Comparison of ENCODE assay signal across 9 cellular contexts in genomic region chr15:80436511-80437307, GRCh38. TPM values are rescaled to one million over a fixed set of nuclear protein-coding genes. Genes with fewer than 3 reads are reported as not detected.
DNase-seq lines count a peak whose midpoint lies in the region; ATAC-seq, FAIRE-seq and TF ChIP-seq lines count a peak whose summit lies in the region.
"Had no signal": no experiment of that assay in that cellular context is flagged by ENCODE, and none has a peak within 500 bp of the region (broad histone marks: within the 10 kb centered on the region; RNA-seq: fewer than 3 reads in every experiment).

No MANE protein-coding gene starts in this region.

- intact Hi-C loops in activated CD4-positive, alpha-beta T cell treated with anti-CD3 and anti-CD28 coated beads for 36 hours (cut with DNase I, micrococcal nuclease): no loop called here

- no peak overlapping the region for H3K27ac Mint-ChIP-seq in activated CD4-positive, alpha-beta T cell treated with anti-CD3 and anti-CD28 coated beads for 36 hours

- H3K36me3 Mint-ChIP-seq in activated CD4-positive, alpha-beta T cell treated with anti-CD3 and anti-CD28 coated beads for 36 hours (ENCODE audit: low read depth): no peaks in the 10 kb centered on the region

- TF ChIP-seq POLR2A in suprapubic skin (IDR thresholded peaks at IDR 0.05): no peak

- TF ChIP-seq CTCF in bronchial epithelial cell (IDR thresholded peaks at IDR 0.05; ENCODE audit: insufficient read depth, low read length, severe bottlenecking) (no peak), omental fat pad (IDR thresholded peaks at IDR 0.05) (no peak), suprapubic skin (IDR thresholded peaks at IDR 0.05) (no peak)

- H3K9me3 ChIP-seq in suprapubic skin: no peaks in the 10 kb centered on the region

- peaks cover 2% of the 10 kb centered on the region for H3K4me1 Mint-ChIP-seq in activated CD4-positive, alpha-beta T cell treated with anti-CD3 and anti-CD28 coated beads for 36 hours

- H3K27me3 Mint-ChIP-seq in activated CD4-positive, alpha-beta T cell treated with anti-CD3 and anti-CD28 coated beads for 36 hours: peaks cover 23% of the 10 kb centered on the region

- no peak for TF ChIP-seq EP300 in suprapubic skin (IDR thresholded peaks at IDR 0.05)

- 85% methylated on average over 13 of the region's 13 CpGs for whole genome bisulfite sequencing in suprapubic skin

- H3K4me3 Mint-ChIP-seq in activated CD4-positive, alpha-beta T cell treated with anti-CD3 and anti-CD28 coated beads for 36 hours: no peak overlapping the region

- POLR2A ChIA-PET in activated CD4-positive, alpha-beta T cell treated with anti-CD3 and anti-CD28 coated beads for 36 hours (lab: Charles Lee): no interaction called here

- peak; percentile 69 for ATAC-seq in activated CD4-positive, alpha-beta T cell treated with anti-CD3 and anti-CD28 coated beads for 36 hours
- peak; percentile 63 for ATAC-seq in omental fat pad (ENCODE audit: low FRiP score)

- no peak overlapping the region for H3K27ac ChIP-seq in suprapubic skin

- H3K36me3 ChIP-seq in bronchial epithelial cell (ENCODE audit: control insufficient read depth, insufficient read depth, low read length) (no peaks in the 10 kb centered on the region), suprapubic skin (no peaks in the 10 kb centered on the region)

- H3K4me3 ChIP-seq in bronchial epithelial cell (ENCODE audit: low read depth, low read length) (no peak overlapping the region), suprapubic skin (no peak overlapping the region)

- H3K27me3 ChIP-seq in bronchial epithelial cell (ENCODE audit: control insufficient read depth, insufficient read depth, low read length) (no peaks in the 10 kb centered on the region), suprapubic skin (no peaks in the 10 kb centered on the region)

- DNase-seq in activated CD4-positive, alpha-beta T cell treated with anti-CD3 and anti-CD28 coated beads for 36 hours: peak; percentile 36
- no peak for DNase-seq in activated CD4-positive, alpha-beta T cell treated with anti-CD3 and anti-CD28 coated beads, Interleukin-2, amount 50 U/mL, for 1 hour
- peak; percentile 49 for DNase-seq in LHCN-M2 (ENCODE audit: low read depth)
- peak; percentile 92 for DNase-seq in bronchial epithelial cell (ENCODE audit: low read depth)
- no peak for DNase-seq in omental fat pad (ENCODE audit: low spot score)
- no peak for DNase-seq in NCI-H446 treated with DMSO at 0.1 percent for 48 hours (lab: John Stamatoyannopoulos, UW)
- no peak for DNase-seq in suprapubic skin (ENCODE audit: low spot score in 2 of 2)
- DNase-seq in SIG-M5 (lab: John Stamatoyannopoulos, UW): no peak
- DNase-seq: NCI-H1105 had no signal

- H3K9me3 Mint-ChIP-seq in activated CD4-positive, alpha-beta T cell treated with anti-CD3 and anti-CD28 coated beads for 36 hours (ENCODE audit: low read depth): no peaks in the 10 kb centered on the region

- peak; percentile 97 for FAIRE-seq in bronchial epithelial cell (lab: Jason Lieb, UNC)

- CTCF ChIA-PET in activated CD4-positive, alpha-beta T cell treated with anti-CD3 and anti-CD28 coated beads for 36 hours (lab: Charles Lee): no interaction called here

- no peaks in the 10 kb centered on the region for H3K4me1 ChIP-seq in suprapubic skin

RNA-seq across cellular contexts. Expression of gene ARNT2, which starts 32.5 kb away (rescaled TPM):
- under 1 TPM; 0.05 to 0.19 TPM for total RNA-seq in activated CD4-positive, alpha-beta T cell treated with anti-CD3 and anti-CD28 coated beads for 36 hours
- 11.1 and 17.9 TPM in 2 replicates for total RNA-seq in LHCN-M2 (2014; rRNA removed)
- 42.8 TPM for polyA plus RNA-seq in LHCN-M2 (2012)
- total RNA-seq in bronchial epithelial cell: 0.13 and 0.26 TPM in 2 replicates
- 1 to 10 TPM; 3.1 to 7.4 (median 3.4) TPM for total RNA-seq in omental fat pad
- 1 to 10 TPM; 1.8 to 5.1 (median 3.6) TPM for total RNA-seq in suprapubic skin

Comparison
In these comparisons a context has a peak if more than half of its experiments do, and no peak if none do; other contexts are left out.
1. DNase-seq: peak in activated CD4-positive, alpha-beta T cell treated with anti-CD3 and anti-CD28 coated beads for 36 hours (single experiment), LHCN-M2 (single experiment) and bronchial epithelial cell (single experiment); none in activated CD4-positive, alpha-beta T cell treated with anti-CD3 and anti-CD28 coated beads, Interleukin-2, amount 50 U/mL, for 1 hour (single experiment), omental fat pad (single experiment), NCI-H446 treated with DMSO at 0.1 percent for 48 hours (single experiment), suprapubic skin (0 of 2) and SIG-M5 (single experiment).